9 cellular contexts compared by ENCODE assay signal in genomic region chrX:100410083-100410590, GRCh38. TPM values are rescaled to one million over a fixed set of nuclear protein-coding genes. Genes with fewer than 3 reads are reported as not detected.
DNase-seq lines count a peak whose midpoint lies in the region; ATAC-seq and TF ChIP-seq lines count a peak whose summit lies in the region.
"Had no signal": no experiment of that assay in that cellular context is flagged by ENCODE, and none has a peak within 500 bp of the region (broad histone marks: within the 10 kb centered on the region; RNA-seq: fewer than 3 reads in every experiment).

Gene PCDH19 (minus strand): TSS chrX:100410273. CDS start chrX:100408597, 1,676 bp downstream.

- H3K27ac Mint-ChIP-seq in activated naive CD8-positive, alpha-beta T cell treated with anti-CD3 and anti-CD28 coated beads for 36 hours: no peak within 1 kb of the TSS

- no peaks in the 10 kb centered on the region for H3K9me3 ChIP-seq in parathyroid adenoma (ENCODE audit: control insufficient read depth, low read length)

- H3K27ac ChIP-seq in parathyroid adenoma: no peak within 1 kb of the TSS

- ATAC-seq in left cardiac atrium (peak; percentile 81 to 95), GM21529 (IDR thresholded peaks at IDR 0.05; ENCODE audit: unreplicated experiment) (no peak), GM21526 (IDR thresholded peaks at IDR 0.05; ENCODE audit: low FRiP score, unreplicated experiment) (no peak)
- ATAC-seq: K562 had no signal

- H3K27me3 Mint-ChIP-seq in activated naive CD8-positive, alpha-beta T cell treated with anti-CD3 and anti-CD28 coated beads for 36 hours: peaks cover 88% of the 10 kb centered on the region

- peak within 1 kb of the TSS; percentile 40 for H3K4me3 ChIP-seq in parathyroid adenoma (ENCODE audit: low read depth, low read length)
- H3K4me3 ChIP-seq: K562 had no signal

- H2AFZ ChIP-seq in parathyroid adenoma: peak within 1 kb of the TSS; percentile 68

- H3K9ac ChIP-seq in parathyroid adenoma: no peak within 1 kb of the TSS

- TF ChIP-seq CTCF in parathyroid adenoma (IDR thresholded peaks at IDR 0.05): no peak

- intact Hi-C loops in left cardiac atrium (cut with DNase I): no loop called here

- H3K4me2 ChIP-seq in parathyroid adenoma (ENCODE audit: low read length): peak within 1 kb of the TSS; percentile 74

- no peaks in the 10 kb centered on the region for H3K4me1 ChIP-seq in parathyroid adenoma

- H3K27me3 ChIP-seq in parathyroid adenoma (ENCODE audit: control insufficient read depth, insufficient read depth, low read length): no peaks in the 10 kb centered on the region

- H3K4me3 Mint-ChIP-seq in activated naive CD8-positive, alpha-beta T cell treated with anti-CD3 and anti-CD28 coated beads for 36 hours: peak within 1 kb of the TSS; percentile 76

- peaks cover 6% of the 10 kb centered on the region for H3K4me1 Mint-ChIP-seq in activated naive CD8-positive, alpha-beta T cell treated with anti-CD3 and anti-CD28 coated beads for 36 hours

- peaks cover 1% of the 10 kb centered on the region for H3K36me3 Mint-ChIP-seq in activated naive CD8-positive, alpha-beta T cell treated with anti-CD3 and anti-CD28 coated beads for 36 hours

- H3K9me3 Mint-ChIP-seq in activated naive CD8-positive, alpha-beta T cell treated with anti-CD3 and anti-CD28 coated beads for 36 hours: no peaks in the 10 kb centered on the region

- H3K79me2 ChIP-seq in parathyroid adenoma: no peaks in the 10 kb centered on the region

- no peaks in the 10 kb centered on the region for H3K36me3 ChIP-seq in parathyroid adenoma (ENCODE audit: control insufficient read depth, insufficient read depth, low read length)

- DNase-seq in EH (ENCODE audit: low read depth) (peak; percentile 63), NCI-H1105 (lab: John Stamatoyannopoulos, UW) (peak; percentile 54), left cardiac atrium (peak; percentile 52), NCI-H2196 (lab: John Stamatoyannopoulos, UW; ENCODE audit: unreplicated experiment) (no peak)
- DNase-seq in activated naive CD8-positive, alpha-beta T cell treated with anti-CD3 and anti-CD28 coated beads for 36 hours: peak; percentile 50

RNA-seq across cellular contexts. Expression of gene PCDH19, which starts in this region (rescaled TPM):
- not detected for total RNA-seq in activated naive CD8-positive, alpha-beta T cell treated with anti-CD3 and anti-CD28 coated beads for 36 hours
- total RNA-seq in left cardiac atrium: 1 to 10 TPM in 1 of 2 donors, under 1 TPM in 1; 0.76 to 1.0 TPM
- total RNA-seq: K562 had no signal

Comparison
In these comparisons a context has a peak if more than half of its experiments do, and no peak if none do; other contexts are left out.
1. Peak in DNase-seq in activated naive CD8-positive, alpha-beta T cell treated with anti-CD3 and anti-CD28 coated beads for 36 hours; RNA of the gene not detected or under 1 TPM.
2. ATAC-seq: peak in left cardiac atrium (2 of 2); none in GM21529 (single experiment) and GM21526 (single experiment).